Comparison of ENCODE assay signal across 10 cellular contexts in the genomic region with DNA sequence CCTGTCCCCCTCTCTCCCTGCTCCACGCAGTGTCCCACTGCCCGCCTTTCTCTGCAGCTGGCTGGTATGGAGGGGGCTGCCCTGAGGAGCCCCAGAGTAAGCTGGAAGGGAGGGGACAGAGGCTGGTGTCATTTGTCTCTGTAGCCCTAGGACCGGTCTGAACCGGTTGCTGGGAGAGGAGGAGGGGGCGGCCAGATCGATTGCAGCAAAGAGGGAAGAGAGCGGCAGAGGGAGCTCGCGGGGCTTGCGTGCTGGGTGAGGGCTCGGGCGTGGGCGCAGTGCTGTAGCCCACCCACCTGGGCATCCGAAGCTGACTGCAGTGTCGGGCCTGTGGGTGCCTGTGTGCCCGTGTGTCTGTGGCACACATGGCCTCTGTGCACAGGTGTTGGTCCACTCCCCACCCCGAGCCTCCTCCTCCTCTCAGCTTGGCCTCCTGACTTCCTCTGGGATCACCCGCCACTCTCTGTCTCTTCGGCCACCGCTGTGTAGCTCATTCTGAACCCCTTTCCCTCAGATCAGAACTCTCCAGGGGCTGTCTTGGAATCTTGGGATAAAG. TPM values are rescaled to one million over a fixed set of nuclear protein-coding genes. Genes with fewer than 3 reads are reported as not detected.
DNase-seq lines count a peak whose midpoint lies in the region; ATAC-seq and TF ChIP-seq lines count a peak whose summit lies in the region.
"Had no signal": no experiment of that assay in that cellular context is flagged by ENCODE, and none has a peak within 500 bp of the region (broad histone marks: within the 10 kb centered on the region; RNA-seq: fewer than 3 reads in every experiment).

No MANE protein-coding gene starts in this region.

- intact Hi-C loops in left ventricle myocardium superior (cut with micrococcal nuclease) (loop anchor here (10.0 kb wide), 1 partner anchor 112 kb away; the partner anchor contains the start of gene MANBAL), heart right ventricle (cut with DNase I) (no loop called here)

- no peak overlapping the region for H3K27ac ChIP-seq in heart right ventricle
- peak overlapping the region; percentile 79 for H3K27ac ChIP-seq in hepatocyte
- H3K27ac ChIP-seq: upper lobe of right lung had no signal

- H3K36me3 ChIP-seq in heart right ventricle (peaks cover 0 to 32% (median 0%) of the 10 kb centered on the region in 9 donors), hepatocyte (replicated peaks; ENCODE audit: insufficient read depth, low read depth) (no peaks in the 10 kb centered on the region)

- H3K27me3 ChIP-seq in heart right ventricle = no peaks in the 10 kb centered on the region
- H3K27me3 ChIP-seq in hepatocyte = no peaks in the 10 kb centered on the region
- H3K27me3 ChIP-seq: upper lobe of right lung had no signal

- DNase-seq in left ventricle myocardium superior (peak; percentile 21), heart right ventricle (no peak), NCI-H748 treated with DMSO at 0.1 percent for 48 hours (lab: John Stamatoyannopoulos, UW) (peak; percentile 29), hepatocyte (ENCODE audit: low spot score) (peak; percentile 71), HuH-7.5 (ENCODE audit: low spot score) (no peak)
- DNase-seq: activated CD4-positive, alpha-beta T cell treated with anti-CD3 and anti-CD28 coated beads, Interleukin-2, amount 10 ng/mL, durations not matched to agents 7 days and 5 days; upper lobe of right lung had no signal

- no peak overlapping the region for H3K4me3 ChIP-seq in heart right ventricle
- no peak overlapping the region for H3K4me3 ChIP-seq in hepatocyte
- H3K4me3 ChIP-seq: upper lobe of right lung had no signal

- H3K4me2 ChIP-seq in hepatocyte = peak overlapping the region; percentile 42

- H3K9me2 ChIP-seq in hepatocyte (replicated peaks; ENCODE audit: insufficient read depth) = no peaks in the 10 kb centered on the region

- H3K9me3 ChIP-seq in heart right ventricle = no peaks in the 10 kb centered on the region
- no peaks in the 10 kb centered on the region for H3K9me3 ChIP-seq in hepatocyte (ENCODE audit: low read depth)
- H3K9me3 ChIP-seq: upper lobe of right lung had no signal

- 60 to 61% methylated on average over 20 of the region's 20 CpGs for WGBS in heart right ventricle, 2 donors
- WGBS in hepatocyte (ENCODE audit: low lambda C conversion rate, missing lambda C conversion rate) = 44% methylated on average over 20 of the region's 20 CpGs

- H3K4me1 ChIP-seq in heart right ventricle = peaks cover 0 to 14% (median 0%) of the 10 kb centered on the region in 9 donors
- H3K4me1 ChIP-seq in hepatocyte (ENCODE audit: insufficient read depth) = peaks cover 23% of the 10 kb centered on the region
- H3K4me1 ChIP-seq: upper lobe of right lung had no signal

- ATAC-seq in left ventricle myocardium superior (no peak), heart right ventricle (no peak), HG02610 (IDR thresholded peaks at IDR 0.05; ENCODE audit: unreplicated experiment) (no peak), HG03196 (IDR thresholded peaks at IDR 0.05; ENCODE audit: unreplicated experiment) (no peak), GM19351 (IDR thresholded peaks at IDR 0.05; ENCODE audit: unreplicated experiment) (no peak)
- ATAC-seq: upper lobe of right lung had no signal

- TF ChIP-seq CTCF in heart right ventricle (IDR thresholded peaks at IDR 0.05) (no peak), hepatocyte (IDR thresholded peaks at IDR 0.05; ENCODE audit: poor library complexity) (peak; percentile 43)

- H4K20me1 ChIP-seq in hepatocyte (ENCODE audit: insufficient read depth, poor library complexity, severe bottlenecking) = no peaks in the 10 kb centered on the region

- H3K79me2 ChIP-seq in hepatocyte = no peaks in the 10 kb centered on the region

- H2AFZ ChIP-seq in hepatocyte = no peak overlapping the region

RNA-seq across cellular contexts. Expression of gene SRC, which starts 50.7 kb away (rescaled TPM):
- total RNA-seq in left ventricle myocardium superior (5.1 TPM), heart right ventricle (10 to 100 TPM in 1 of 10 donors, 1 to 10 TPM in 9; 1.9 to 10.8 (median 3.6) TPM), hepatocyte (45.5 and 69.8 TPM in 2 replicates)
- polyA plus RNA-seq in heart right ventricle (1 to 10 TPM; 4.7 to 5.2 TPM), hepatocyte (55.1 and 56.4 TPM in 2 replicates)

Comparison
In these comparisons a context has a peak if more than half of its experiments do, and no peak if none do; other contexts are left out.
1. DNase-seq: peak in left ventricle myocardium superior (single experiment), NCI-H748 treated with DMSO at 0.1 percent for 48 hours (single experiment) and hepatocyte (single experiment); none in heart right ventricle (0 of 2) and HuH-7.5 (single experiment).